In the genomic region with DNA sequence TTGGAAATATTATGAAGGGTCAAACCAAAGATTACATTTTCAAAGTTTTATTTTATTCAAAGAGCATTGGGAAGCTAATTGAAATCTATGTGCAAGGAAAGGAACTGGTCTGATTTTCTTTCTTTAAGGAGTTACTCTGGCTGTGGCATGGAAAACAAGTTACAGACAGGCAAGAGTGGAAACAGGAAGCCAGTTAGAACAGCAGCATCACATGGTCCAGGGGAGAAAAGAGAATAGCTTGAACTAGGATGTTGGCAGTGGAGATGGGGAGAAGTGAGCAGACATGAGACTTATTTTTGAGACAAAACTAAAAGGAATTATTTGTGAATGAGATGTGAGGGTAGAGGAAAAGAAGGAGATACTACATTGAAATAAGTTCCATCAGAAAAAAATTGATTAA, we compare ENCODE assay signal across 35 cellular contexts. TPM values are rescaled to one million over a fixed set of nuclear protein-coding genes. Genes with fewer than 3 reads are reported as not detected.
"Had no signal": no experiment of that assay in that cellular context is flagged by ENCODE, and none has a peak within 500 bp of the region (broad histone marks: within the 10 kb centered on the region; RNA-seq: fewer than 3 reads in every experiment).

No MANE protein-coding gene starts in this region.

- H3K4me1 Mint-ChIP-seq: activated CD4-positive, alpha-beta T cell treated with anti-CD3 and anti-CD28 coated beads, Interleukin-2, amount 10 ng/mL, durations not matched to agents 24 days and 14 days; activated naive CD8-positive, alpha-beta T cell treated with anti-CD3 and anti-CD28 coated beads, Interleukin-2, amount 50 U/mL, for 24 hours; brain; T-cell had no signal

- H3K9me3 Mint-ChIP-seq: activated CD4-positive, alpha-beta T cell treated with anti-CD3 and anti-CD28 coated beads, Interleukin-2, amount 10 ng/mL, durations not matched to agents 24 days and 14 days; activated naive CD8-positive, alpha-beta T cell treated with anti-CD3 and anti-CD28 coated beads, Interleukin-2, amount 50 U/mL, for 24 hours; activated T-cell treated with anti-CD3 and anti-CD28 coated beads, Interleukin-2, amount 50 U/mL, for 24 hours; activated T-helper 2 cell treated with anti-CD3 and anti-CD28 coated beads, Interferon-gamma antibody, Interleukin-2, Interleukin-4, amounts not matched to agents 10 μg/mL and 5 μg/mL and 100 μg/mL, durations not matched to agents 14 hours and 24 hours and 36 hours; T-cell had no signal

- DNase-seq: activated CD4-positive, alpha-beta T cell treated with anti-CD3 and anti-CD28 coated beads, Interleukin-2, amount 10 ng/mL, durations not matched to agents 24 days and 14 days; activated CD4-positive, alpha-beta T cell treated with anti-CD3 and anti-CD28 coated beads, Interleukin-2, amount 50 U/mL, for 4 hours; activated CD8-positive, alpha-beta T cell treated with anti-CD3 and anti-CD28 coated beads, Interleukin-2, amount 10 ng/mL, durations not matched to agents 7 days and 5 days; activated gamma-delta T cell; activated naive CD4-positive, alpha-beta T cell treated with Interleukin-2 at 50 U/mL for 16 hours; activated naive CD8-positive, alpha-beta T cell treated with anti-CD3 and anti-CD28 coated beads, Interleukin-2, amount 50 U/mL, for 24 hours; activated T-cell treated with anti-CD3 and anti-CD28 coated beads, Interleukin-2, amount 50 U/mL, for 24 hours; caudate nucleus; cerebellar nuclear complex; NCI-H1092 treated with DMSO at 0.1 percent for 48 hours; NCI-H1417 treated with DMSO at 0.1 percent for 48 hours; NCI-H187 treated with DMSO at 0.1 percent for 48 hours; NCI-H2081; NCI-H2171 treated with DMSO at 0.1 percent for 48 hours; NCI-H2227 treated with DMSO at 0.1 percent for 48 hours; NCI-H446; NCI-H524; NCI-H69; NCI-H82; NK-92 treated with Interleukin-12 subunit alpha and Interleukin-12 subunit beta, amount 100 ng/mL, for 24 hours; PC-9; SIG-M5; T-cell; T-helper 2 cell; T-helper 9 cell had no signal

- H3K4me3 ChIP-seq: PC-9 had no signal

- H3K27ac ChIP-seq: KMS-11, PC-9, RWPE1 had no signal

- H3K36me3 Mint-ChIP-seq: activated naive CD8-positive, alpha-beta T cell; brain; T-cell had no signal

- H3K27ac Mint-ChIP-seq: activated CD4-positive, alpha-beta T cell treated with anti-CD3 and anti-CD28 coated beads, Interleukin-2, amount 10 ng/mL, durations not matched to agents 24 days and 14 days; activated CD8-positive, alpha-beta T cell treated with anti-CD3 and anti-CD28 coated beads, Interleukin-2, amount 10 ng/mL, durations not matched to agents 7 days and 5 days; activated naive CD8-positive, alpha-beta T cell; activated naive CD8-positive, alpha-beta T cell treated with anti-CD3 and anti-CD28 coated beads, Interleukin-2, amount 50 U/mL, for 24 hours; activated T-cell treated with anti-CD3 and anti-CD28 coated beads, Interleukin-2, amount 50 U/mL, for 24 hours; activated T-helper 2 cell treated with anti-CD3 and anti-CD28 coated beads, Interferon-gamma antibody, Interleukin-2, Interleukin-4, amounts not matched to agents 10 μg/mL and 5 μg/mL and 100 μg/mL, durations not matched to agents 14 hours and 24 hours and 36 hours; brain; T-cell had no signal

- H3K9ac ChIP-seq: KMS-11 had no signal

- H3K4me3 Mint-ChIP-seq: activated CD4-positive, alpha-beta T cell treated with anti-CD3 and anti-CD28 coated beads, Interleukin-2, amount 10 ng/mL, durations not matched to agents 24 days and 14 days; activated CD8-positive, alpha-beta T cell treated with anti-CD3 and anti-CD28 coated beads, Interleukin-2, amount 10 ng/mL, durations not matched to agents 7 days and 5 days; activated naive CD8-positive, alpha-beta T cell; activated naive CD8-positive, alpha-beta T cell treated with anti-CD3 and anti-CD28 coated beads, Interleukin-2, amount 50 U/mL, for 24 hours; activated T-cell treated with anti-CD3 and anti-CD28 coated beads, Interleukin-2, amount 50 U/mL, for 24 hours; brain; T-cell had no signal

RNA-seq across cellular contexts. Expression of a gene that starts 3.4 kb away (rescaled TPM):
- total RNA-seq: activated CD4-positive, alpha-beta T cell treated with anti-CD3 and anti-CD28 coated beads, Interleukin-2, amount 10 ng/mL, durations not matched to agents 24 days and 14 days; activated CD8-positive, alpha-beta T cell treated with anti-CD3 and anti-CD28 coated beads, Interleukin-2, amount 10 ng/mL, durations not matched to agents 7 days and 5 days; activated T-helper 2 cell treated with anti-CD3 and anti-CD28 coated beads, Interferon-gamma antibody, Interleukin-2, Interleukin-4, amounts not matched to agents 10 μg/mL and 5 μg/mL and 100 μg/mL, durations not matched to agents 14 hours and 24 hours and 36 hours; bronchial epithelial cell; LHCN-M2; M059J; PC-9; Right ventricle myocardium inferior; SK-MEL-5; T-cell had no signal

RNA-seq across cellular contexts. Expression of a gene that starts 29.4 kb away (rescaled TPM):
- total RNA-seq: activated CD4-positive, alpha-beta T cell treated with anti-CD3 and anti-CD28 coated beads, Interleukin-2, amount 10 ng/mL, durations not matched to agents 24 days and 14 days; activated CD8-positive, alpha-beta T cell treated with anti-CD3 and anti-CD28 coated beads, Interleukin-2, amount 10 ng/mL, durations not matched to agents 7 days and 5 days; activated T-helper 2 cell treated with anti-CD3 and anti-CD28 coated beads, Interferon-gamma antibody, Interleukin-2, Interleukin-4, amounts not matched to agents 10 μg/mL and 5 μg/mL and 100 μg/mL, durations not matched to agents 14 hours and 24 hours and 36 hours; bronchial epithelial cell; LHCN-M2; M059J; PC-9; Right ventricle myocardium inferior; SK-MEL-5; T-cell had no signal

RNA-seq across cellular contexts. Expression of a gene that starts 34.7 kb away (rescaled TPM):
- total RNA-seq: activated CD4-positive, alpha-beta T cell treated with anti-CD3 and anti-CD28 coated beads, Interleukin-2, amount 10 ng/mL, durations not matched to agents 24 days and 14 days; activated CD8-positive, alpha-beta T cell treated with anti-CD3 and anti-CD28 coated beads, Interleukin-2, amount 10 ng/mL, durations not matched to agents 7 days and 5 days; activated T-helper 2 cell treated with anti-CD3 and anti-CD28 coated beads, Interferon-gamma antibody, Interleukin-2, Interleukin-4, amounts not matched to agents 10 μg/mL and 5 μg/mL and 100 μg/mL, durations not matched to agents 14 hours and 24 hours and 36 hours; bronchial epithelial cell; LHCN-M2; M059J; PC-9; Right ventricle myocardium inferior; SK-MEL-5; T-cell had no signal

RNA-seq across cellular contexts. Expression of a gene that starts 45.0 kb away (rescaled TPM):
- total RNA-seq: activated CD4-positive, alpha-beta T cell treated with anti-CD3 and anti-CD28 coated beads, Interleukin-2, amount 10 ng/mL, durations not matched to agents 24 days and 14 days; activated CD8-positive, alpha-beta T cell treated with anti-CD3 and anti-CD28 coated beads, Interleukin-2, amount 10 ng/mL, durations not matched to agents 7 days and 5 days; activated T-helper 2 cell treated with anti-CD3 and anti-CD28 coated beads, Interferon-gamma antibody, Interleukin-2, Interleukin-4, amounts not matched to agents 10 μg/mL and 5 μg/mL and 100 μg/mL, durations not matched to agents 14 hours and 24 hours and 36 hours; bronchial epithelial cell; LHCN-M2; M059J; PC-9; Right ventricle myocardium inferior; SK-MEL-5; T-cell had no signal

RNA-seq across cellular contexts. Expression of a gene that starts 55.5 kb away (rescaled TPM):
- total RNA-seq: activated CD4-positive, alpha-beta T cell treated with anti-CD3 and anti-CD28 coated beads, Interleukin-2, amount 10 ng/mL, durations not matched to agents 24 days and 14 days; activated CD8-positive, alpha-beta T cell treated with anti-CD3 and anti-CD28 coated beads, Interleukin-2, amount 10 ng/mL, durations not matched to agents 7 days and 5 days; activated T-helper 2 cell treated with anti-CD3 and anti-CD28 coated beads, Interferon-gamma antibody, Interleukin-2, Interleukin-4, amounts not matched to agents 10 μg/mL and 5 μg/mL and 100 μg/mL, durations not matched to agents 14 hours and 24 hours and 36 hours; bronchial epithelial cell; LHCN-M2; M059J; PC-9; Right ventricle myocardium inferior; SK-MEL-5; T-cell had no signal
